ENCODE assay signal across 22 cellular contexts in the genomic region with DNA sequence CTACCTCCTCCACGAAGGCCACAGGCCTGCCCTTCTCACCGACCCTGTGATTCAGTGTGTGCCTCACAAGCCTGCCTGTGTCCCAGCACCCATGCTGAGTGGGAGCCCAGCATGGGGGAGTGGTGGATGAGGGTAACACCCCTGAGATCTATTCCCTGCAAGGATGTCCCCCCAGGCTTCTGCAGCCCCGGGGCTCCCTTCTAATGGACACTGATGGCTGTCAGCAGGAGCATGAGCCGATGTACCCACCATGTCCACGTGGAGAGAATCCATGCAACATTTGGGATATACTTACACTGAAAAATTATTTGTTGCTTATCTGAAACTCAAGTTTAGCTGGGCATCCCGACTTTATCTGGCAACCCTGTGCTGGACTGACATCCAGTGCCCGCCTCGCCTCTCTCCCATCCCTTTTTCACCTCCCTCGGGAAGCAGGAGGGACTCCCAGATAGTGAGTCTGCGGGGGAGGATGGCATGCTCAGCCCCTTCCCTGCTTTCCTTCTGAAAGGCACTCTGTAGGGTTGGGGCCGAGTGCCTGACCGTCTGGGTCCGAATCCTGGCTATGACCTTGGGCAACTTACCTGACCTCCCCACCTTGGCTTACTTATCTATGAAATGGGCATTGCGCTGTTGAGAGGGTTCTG. TPM values are rescaled to one million over a fixed set of nuclear protein-coding genes. Genes with fewer than 3 reads are reported as not detected.
"Had no signal": no experiment of that assay in that cellular context is flagged by ENCODE, and none has a peak within 500 bp of the region (broad histone marks: within the 10 kb centered on the region; RNA-seq: fewer than 3 reads in every experiment).

No MANE protein-coding gene starts in this region.

- H3K36me3 ChIP-seq: MG63, SJSA1 had no signal

- FAIRE-seq: RCC 7860 had no signal

- H3K27me3 ChIP-seq: MG63, SJSA1 had no signal

- DNase-seq: Karpas-422, KG1, MG63, NCI-H1092, NCI-H1436, NCI-H187, NCI-H2029, NCI-H2081 treated with DMSO at 0.1 percent for 48 hours, NCI-H2171, NCI-H226, NCI-H446, NCI-H510A, NCI-H524 treated with DMSO at 0.1 percent for 48 hours, NCI-H69, NCI-H774, Right ventricle myocardium superior, RPMI8226, SIG-M5 had no signal

- H3K9me3 ChIP-seq: MG63, SJSA1 had no signal

- H3K4me3 ChIP-seq: MG63, SJSA1, SK-N-MC had no signal

- H3K4me1 ChIP-seq: SJSA1 had no signal

- H3K27ac ChIP-seq: SJSA1, SK-N-MC had no signal

RNA-seq across cellular contexts. Expression of a gene that starts 46.9 kb away (rescaled TPM):
- total RNA-seq: HT-29 had no signal
